In the genomic region with DNA sequence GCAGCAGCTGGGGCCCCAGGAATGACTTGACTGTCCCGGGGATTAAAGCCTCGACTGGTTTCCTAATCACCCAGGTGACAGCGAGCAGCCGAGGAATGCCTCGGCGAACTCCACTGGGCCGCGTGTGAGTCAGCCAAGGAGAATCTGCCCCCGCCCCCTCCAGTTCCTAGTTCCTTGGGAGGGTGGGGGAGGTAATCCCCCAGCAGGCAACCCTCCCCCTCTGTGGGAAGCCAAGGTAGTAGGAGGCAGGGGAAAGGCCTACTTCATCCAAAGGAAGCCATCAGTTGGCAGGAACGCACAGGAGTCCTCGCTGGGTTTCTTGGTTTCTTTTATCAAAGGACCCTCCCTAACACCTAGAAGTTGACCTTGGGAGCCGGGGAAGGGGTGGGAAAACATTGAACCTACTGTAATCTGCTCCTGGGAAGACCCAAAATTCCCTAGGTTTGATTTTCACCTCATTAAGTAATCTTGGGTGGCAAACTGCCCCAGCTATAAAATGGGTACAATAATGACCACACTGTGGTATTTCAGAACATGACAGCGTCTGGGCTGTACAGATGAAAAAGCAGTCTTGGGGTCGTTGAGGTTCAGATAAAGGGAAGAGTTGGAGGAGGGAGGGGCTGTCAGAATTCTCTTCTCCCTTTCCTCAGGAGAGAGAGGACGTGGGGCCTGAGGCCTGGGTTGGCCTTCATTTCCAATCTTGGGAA, we compare ENCODE assay signal across 9 cellular contexts. TPM values are rescaled to one million over a fixed set of nuclear protein-coding genes. Genes with fewer than 3 reads are reported as not detected.
DNase-seq lines count a peak whose midpoint lies in the region; ATAC-seq and TF ChIP-seq lines count a peak whose summit lies in the region.
"Had no signal": no experiment of that assay in that cellular context is flagged by ENCODE, and none has a peak within 500 bp of the region (broad histone marks: within the 10 kb centered on the region; RNA-seq: fewer than 3 reads in every experiment).

No MANE protein-coding gene starts in this region.

- peaks cover 0 to 11% (median 0%) of the 10 kb centered on the region in 7 donors for H3K27me3 ChIP-seq in heart right ventricle
- H3K27me3 ChIP-seq in mammary epithelial cell (ENCODE audit: insufficient read depth, low read length): no peaks in the 10 kb centered on the region
- no peaks in the 10 kb centered on the region for H3K27me3 ChIP-seq in vagina

- ATAC-seq in heart right ventricle (no peak), Right ventricle myocardium inferior (no peak), GM19463 (IDR thresholded peaks at IDR 0.05; ENCODE audit: unreplicated experiment) (no peak)

- no peaks in the 10 kb centered on the region for H4K20me1 ChIP-seq in mammary epithelial cell (ENCODE audit: insufficient read depth, low read length)

- H3K4me1 ChIP-seq in heart right ventricle: peaks cover 5 to 56% (median 27%) of the 10 kb centered on the region in 9 donors
- H3K4me1 ChIP-seq in mammary epithelial cell (ENCODE audit: insufficient read depth, low read length): peaks cover 57% of the 10 kb centered on the region
- H3K4me1 ChIP-seq in vagina: peaks cover 38% of the 10 kb centered on the region

- peak overlapping the region; percentile 65 for H3K4me2 ChIP-seq in mammary epithelial cell (ENCODE audit: insufficient read depth, low read depth, low read length)

- TSS peak; percentile 59 for BruUV-seq in mammary epithelial cell (replicated peaks; lab: Mats Ljungman, UMichigan)

- no peak for TF ChIP-seq POLR2A in vagina (IDR thresholded peaks at IDR 0.05)

- H3K9me3 ChIP-seq in heart right ventricle: no peaks in the 10 kb centered on the region
- H3K9me3 ChIP-seq in mammary epithelial cell (replicated peaks; ENCODE audit: insufficient read depth, low read length): no peaks in the 10 kb centered on the region
- H3K9me3 ChIP-seq in vagina: no peaks in the 10 kb centered on the region

- in situ Hi-C loops in mammary epithelial cell (cut with MboI; ENCODE audit: low sequenced_read_pairs in 2 of 2): no loop called here

- H3K27ac ChIP-seq in heart right ventricle: peak overlapping the region in 9 of 10 donors; percentile 34 to 84 (median 72)
- peak overlapping the region; percentile 88 for H3K27ac ChIP-seq in mammary epithelial cell (ENCODE audit: insufficient read depth, low read depth, low read length)
- H3K27ac ChIP-seq in vagina: peak overlapping the region; percentile 87

- CTCF ChIA-PET in mammary epithelial cell (lab: Charles Lee; ENCODE audit: low non-redundant PET): interaction anchor here (0.5 kb wide), 1 partner anchor 13 kb away, joined by 3 read pairs; no protein-coding TSS in a partner anchor

- peak overlapping the region in 8 of 10 donors; percentile 3 to 64 (median 52) for H3K4me3 ChIP-seq in heart right ventricle
- peak overlapping the region; percentile 40 to 82 (median 61) for H3K4me3 ChIP-seq in mammary epithelial cell (replicated peaks in 1 of 3; ENCODE audit: insufficient read depth in 1 of 3, low read depth in 2 of 3, low read length in 3 of 3)
- H3K4me3 ChIP-seq in vagina: peak overlapping the region; percentile 57 to 74

- peak overlapping the region; percentile 56 for H3K9ac ChIP-seq in mammary epithelial cell (ENCODE audit: insufficient read depth, low read length)

- H3K79me2 ChIP-seq in mammary epithelial cell (ENCODE audit: insufficient read depth, low read length): peaks cover 46% of the 10 kb centered on the region

- intact Hi-C loops in heart right ventricle (cut with DNase I) (no loop called here), Right ventricle myocardium inferior (cut with DNase I) (no loop called here), mammary epithelial cell (cut with micrococcal nuclease) (loop anchor here (1.0 kb wide), 1 partner anchor 20 kb away; no protein-coding TSS in a partner anchor), vagina (cut with DNase I) (no loop called here), posterior cingulate gyrus (cut with DNase I) (no loop called here)

- H3K36me3 ChIP-seq in heart right ventricle: peaks cover 0 to 5% (median 0%) of the 10 kb centered on the region in 9 donors
- peaks cover 6% of the 10 kb centered on the region for H3K36me3 ChIP-seq in mammary epithelial cell (ENCODE audit: insufficient read depth, low read length)
- H3K36me3 ChIP-seq in vagina: peaks cover 0 to 5% of the 10 kb centered on the region in 2 donors

- dilution Hi-C loops in mammary epithelial cell (cut with HindIII; ENCODE audit: low sequenced_read_pairs): no loop called here

- no peak overlapping the region for H2AFZ ChIP-seq in mammary epithelial cell (ENCODE audit: low read depth, low read length)

- no peak for DNase-seq in heart right ventricle
- DNase-seq in Right ventricle myocardium inferior (ENCODE audit: missing footprints): no peak
- DNase-seq in mammary epithelial cell: peak; percentile 91
- peak; percentile 72 for DNase-seq in left kidney (ENCODE audit: low read depth, low spot score)
- no peak for DNase-seq in vagina (ENCODE audit: extremely low spot score in 2 of 2)
- DNase-seq in DMS79 treated with DMSO at 0.1 percent for 48 hours (lab: John Stamatoyannopoulos, UW): no peak
- DNase-seq in posterior cingulate gyrus: no peak
- DNase-seq: CD4-positive, alpha-beta T cell had no signal

- TF ChIP-seq CTCF in heart right ventricle (IDR thresholded peaks at IDR 0.05) (no peak), mammary epithelial cell (conservative IDR thresholded peaks at IDR 0.05 in 1 of 2, IDR thresholded peaks at IDR 0.05 in 1 of 2; ENCODE audit: extremely low read depth in 1 of 2, insufficient read depth in 1 of 2, low read depth in 1 of 2, low read length in 2 of 2) (no peak), vagina (IDR thresholded peaks at IDR 0.05) (no peak)

- 56 to 57% methylated on average over 15 of the region's 15 CpGs for WGBS in heart right ventricle, 2 donors
- 13% methylated on average over 13 of the region's 15 CpGs for WGBS in mammary epithelial cell (ENCODE audit: low coverage, missing lambda C conversion rate)

RNA-seq across cellular contexts. Expression of gene TENT5B, which starts 1.4 kb away (rescaled TPM):
- total RNA-seq in heart right ventricle (10 to 100 TPM; 10.9 to 49.3 (median 23.9) TPM), Right ventricle myocardium inferior (41.8 TPM), mammary epithelial cell (10 to 100 TPM; 23.4 to 50.7 TPM), vagina (64.3 TPM)
- polyA plus RNA-seq in heart right ventricle (10 to 100 TPM; 17.7 to 64.7 TPM), mammary epithelial cell (21.8 TPM)
- polyA minus RNA-seq in mammary epithelial cell: 24.1 TPM
- total RNA-seq: CD4-positive, alpha-beta T cell had no signal

RNA-seq across cellular contexts. Expression of gene TRNP1, which starts 17.7 kb away (rescaled TPM):
- total RNA-seq in heart right ventricle (10 to 100 TPM; 11.9 to 32.5 (median 22.3) TPM), Right ventricle myocardium inferior (26.9 TPM), mammary epithelial cell (100 to 1,000 TPM in 1 of 2 donors, 10 to 100 TPM in 1; 99.0 to 142 TPM), vagina (13.0 TPM)
- polyA plus RNA-seq in heart right ventricle (10 to 100 TPM; 17.7 to 48.6 TPM), mammary epithelial cell (196 TPM)
- 75.9 TPM for polyA minus RNA-seq in mammary epithelial cell

RNA-seq across cellular contexts. Expression of gene KDF1, which starts 50.9 kb away (rescaled TPM):
- under 1 TPM in 4 of 10 donors, not detected in 6; 0.21 to 0.26 (median 0.24) TPM for total RNA-seq in heart right ventricle
- under 1 TPM in 1 of 2 donors, not detected in 1; 0.15 TPM for polyA plus RNA-seq in heart right ventricle
- 0.68 TPM for total RNA-seq in Right ventricle myocardium inferior
- total RNA-seq in mammary epithelial cell: 10 to 100 TPM; 15.2 to 24.7 TPM
- 26.4 TPM for polyA plus RNA-seq in mammary epithelial cell
- polyA minus RNA-seq in mammary epithelial cell: 25.0 TPM
- total RNA-seq in vagina: 7.4 TPM

Comparison
In these comparisons a context has a peak if more than half of its experiments do, and no peak if none do; other contexts are left out.
1. DNase-seq: peak in mammary epithelial cell (single experiment) and left kidney (single experiment); none in heart right ventricle (0 of 2), Right ventricle myocardium inferior (single experiment), vagina (0 of 2), DMS79 treated with DMSO at 0.1 percent for 48 hours (single experiment) and posterior cingulate gyrus (0 of 10).
2. Peak in every context shown above with its lines, with median percentiles within 50 percentile points of each other: H3K27ac ChIP-seq and H3K4me3 ChIP-seq.